Comparison of ENCODE assay signal across 9 cellular contexts in the genomic region with DNA sequence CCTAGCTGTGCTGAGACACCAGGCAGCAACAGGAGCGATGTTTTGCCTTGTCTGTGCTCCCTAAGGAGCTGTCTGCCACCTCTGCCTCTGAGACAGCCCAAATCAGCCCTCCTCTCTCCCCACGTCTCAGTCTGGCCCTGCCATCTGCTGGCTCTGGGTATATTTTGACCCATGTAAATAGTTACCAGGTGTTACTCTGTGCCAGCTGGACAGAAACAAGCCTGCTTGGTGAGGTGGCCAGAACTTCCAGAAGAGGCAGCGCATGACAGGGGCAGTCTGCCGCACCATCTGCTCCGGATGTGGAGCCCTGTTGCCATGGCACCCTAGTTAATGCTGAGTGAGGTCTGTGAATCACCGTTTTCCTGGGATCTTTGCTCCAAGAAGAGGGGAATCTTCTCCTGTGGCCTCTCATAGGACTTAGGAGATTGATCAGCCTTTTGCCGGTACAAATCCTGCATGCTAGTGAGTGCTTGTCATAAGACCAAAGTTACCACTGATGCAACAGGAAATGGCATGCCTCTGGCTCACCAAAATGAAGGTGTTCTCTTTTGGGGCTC. TPM values are rescaled to one million over a fixed set of nuclear protein-coding genes. Genes with fewer than 3 reads are reported as not detected.
A peak's percentile ranks its signal among the peaks of the same experiment; 100 is the strongest.
DNase-seq lines count a peak whose midpoint lies in the region; ATAC-seq, FAIRE-seq and TF ChIP-seq lines count a peak whose summit lies in the region.
"Had no signal": no experiment of that assay in that cellular context is flagged by ENCODE, and none has a peak within 500 bp of the region (broad histone marks: within the 10 kb centered on the region; RNA-seq: fewer than 3 reads in every experiment).

No MANE protein-coding gene starts in this region.

- peak in 1 of 2 experiments; percentile 18; a peak in 1 of 5 replicates for TF ChIP-seq RAD21 in A549 (conservative IDR thresholded peaks at IDR 0.05 in 1 of 2, IDR thresholded peaks at IDR 0.05 in 1 of 2)

- H3K4me2 ChIP-seq in A549: peak overlapping the region; percentile 15; the same call in 2 of the 3 replicates

- H3K36me3 ChIP-seq in colonic mucosa: no peaks in the 10 kb centered on the region
- no peaks in the 10 kb centered on the region for H3K36me3 ChIP-seq in lung (ENCODE audit: control insufficient read depth in 2 of 2, insufficient read depth in 2 of 2, low read length in 2 of 2)

- WGBS in A549 (ENCODE audit: missing lambda C conversion rate): 36% methylated on average over 7 of the region's 7 CpGs
- 60 to 69% methylated on average over 7 of the region's 7 CpGs for WGBS in lung, 2 donors

- H3K9me3 ChIP-seq in A549: no peaks in the 10 kb centered on the region
- no peaks in the 10 kb centered on the region for H3K9me3 ChIP-seq in colonic mucosa
- H3K9me3 ChIP-seq in lung (ENCODE audit: control insufficient read depth in 2 of 2, insufficient read depth in 1 of 2, low read length in 1 of 2): no peaks in the 10 kb centered on the region

- CTCF ChIA-PET in A549 (lab: Yijun Ruan, JAX): interaction anchor here (2.1 to 3.9 kb wide), 6 partner anchors 9 to 53 kb away, joined by 6 to 36 read pairs (median 16); a partner anchor contains a TSS

- no peak for TF ChIP-seq CTCF in A549 (IDR thresholded peaks at IDR 0.05)
- no peak for TF ChIP-seq CTCF in colonic mucosa (IDR thresholded peaks at IDR 0.05)
- TF ChIP-seq CTCF in lung (IDR thresholded peaks at IDR 0.05; ENCODE audit: control extremely low read depth, extremely low read depth): no peak

- ATAC-seq in A549: peak; percentile 63
- ATAC-seq in HG03139 (IDR thresholded peaks at IDR 0.05; ENCODE audit: unreplicated experiment): peak; percentile 44
- ATAC-seq in lung (ENCODE audit: insufficient read depth, low FRiP score): peak; percentile 34
- no peak for ATAC-seq in GM19463 (IDR thresholded peaks at IDR 0.05; ENCODE audit: unreplicated experiment)
- ATAC-seq in HG02642 (IDR thresholded peaks at IDR 0.05; ENCODE audit: poor library complexity, unreplicated experiment): no peak

- intact Hi-C loops in colonic mucosa (cut with DNase I): no loop called here

- DNase-seq in A549 (ENCODE audit: low read depth in 1 of 2, low spot score in 1 of 2) (peak; percentile 27 to 59), RCC 7860 (ENCODE audit: low spot score) (peak; percentile 95), colonic mucosa (no peak), lung (ENCODE audit: low spot score) (no peak)

- no peak for TF ChIP-seq EP300 in A549 (IDR thresholded peaks at IDR 0.05)

- H3K4me1 ChIP-seq in A549: peaks cover 10% of the 10 kb centered on the region; the same call in 1 of the 3 replicates
- no peaks in the 10 kb centered on the region for H3K4me1 ChIP-seq in colonic mucosa
- peaks cover 17 to 29% of the 10 kb centered on the region in 2 donors for H3K4me1 ChIP-seq in lung (ENCODE audit: control insufficient read depth in 2 of 2, insufficient read depth in 2 of 2, low read length in 2 of 2)

- H3K9ac ChIP-seq in colonic mucosa (ENCODE audit: low read depth in 2 of 2, low read length in 2 of 2): no peak overlapping the region

- H3K4me3 ChIP-seq in A549 (no peak overlapping the region), colonic mucosa (no peak overlapping the region), lung (no peak overlapping the region)

- POLR2A ChIA-PET in A549 (lab: Yijun Ruan, JAX): no interaction called here

- no peak for TF ChIP-seq POLR2A in A549 (IDR thresholded peaks at IDR 0.05; ENCODE audit: low read length)

- FAIRE-seq in A549 (lab: Jason Lieb, UNC): no peak
- FAIRE-seq in RCC 7860 (lab: Jason Lieb, UNC): peak; percentile 68
- FAIRE-seq: G401.6 had no signal

- H3K27me3 ChIP-seq in colonic mucosa: no peaks in the 10 kb centered on the region
- H3K27me3 ChIP-seq in lung (ENCODE audit: control insufficient read depth, insufficient read depth): no peaks in the 10 kb centered on the region

- peak overlapping the region in 1 of 2 experiments; percentile 45; a peak in 2 of 6 replicates for H3K27ac ChIP-seq in A549
- peak overlapping the region; percentile 36 for H3K27ac ChIP-seq in colonic mucosa
- H3K27ac ChIP-seq in lung (ENCODE audit: low read depth in 1 of 2, low read length in 1 of 2): peak overlapping the region; percentile 86 to 99
- peak overlapping the region; percentile 66 for H3K27ac ChIP-seq in temporal lobe (ENCODE audit: low read depth, low read length)

TF ChIP-seq in A549, 52 proteins besides CTCF, POLR2A, EP300 and RAD21:
- TF ChIP-seq MAFK (IDR thresholded peaks at IDR 0.05; ENCODE audit: partially characterized antibody): peak; percentile 20
- TF ChIP-seq, protein P1, sequence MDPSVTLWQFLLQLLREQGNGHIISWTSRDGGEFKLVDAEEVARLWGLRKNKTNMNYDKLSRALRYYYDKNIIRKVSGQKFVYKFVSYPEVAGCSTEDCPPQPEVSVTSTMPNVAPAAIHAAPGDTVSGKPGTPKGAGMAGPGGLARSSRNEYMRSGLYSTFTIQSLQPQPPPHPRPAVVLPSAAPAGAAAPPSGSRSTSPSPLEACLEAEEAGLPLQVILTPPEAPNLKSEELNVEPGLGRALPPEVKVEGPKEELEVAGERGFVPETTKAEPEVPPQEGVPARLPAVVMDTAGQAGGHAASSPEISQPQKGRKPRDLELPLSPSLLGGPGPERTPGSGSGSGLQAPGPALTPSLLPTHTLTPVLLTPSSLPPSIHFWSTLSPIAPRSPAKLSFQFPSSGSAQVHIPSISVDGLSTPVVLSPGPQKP (IDR thresholded peaks at IDR 0.05; ENCODE audit: low read depth, low read length): no peak
TF ChIP-seq in A549: peak in this region for 1.

RNA-seq across cellular contexts. Expression of a gene that starts 31.8 kb away (rescaled TPM):
- polyA plus RNA-seq in A549 (2011; rRNA removed): 5.7 and 6.3 TPM in 2 replicates
- 1.7 and 2.1 TPM in 2 replicates for polyA plus RNA-seq in A549 (2012; cell fraction: cytosol; rRNA removed)
- polyA plus RNA-seq in A549 (2012; cell fraction: nucleus; rRNA removed): 0.80 and 3.0 TPM in 2 replicates
- polyA plus RNA-seq in A549 (2017; fragmentation: RNase III; extraction: RNeasy Plus Mini Kit Qiagen cat#74134 plus additional on column Dnase treatment): 1.3 to 1.9 TPM (median 1.8 TPM) in 3 replicates
- 1.6 and 2.8 TPM in 2 replicates for polyA minus RNA-seq in A549 (2011; rRNA and poly(A)+ RNA removed)
- 10 to 100 TPM; 12.8 to 18.9 TPM for total RNA-seq in colonic mucosa
- total RNA-seq in lung: 10 to 100 TPM; 10.6 to 13.5 TPM
- 10 to 100 TPM in 1 of 2 donors, 1 to 10 TPM in 1; 6.6 to 25.9 TPM for polyA plus RNA-seq in lung
- total RNA-seq in temporal lobe: 1.7 TPM

RNA-seq across cellular contexts. Expression of a gene that starts 37.5 kb away (rescaled TPM):
- polyA plus RNA-seq in A549 (2011; rRNA removed) (14.8 and 17.4 TPM in 2 replicates), A549 (2017; fragmentation: RNase III; extraction: RNeasy Plus Mini Kit Qiagen cat#74134 plus additional on column Dnase treatment) (18.3 to 21.0 TPM (median 19.8 TPM) in 3 replicates), lung (10 to 100 TPM; 21.7 to 44.7 TPM)
- 8.0 and 12.1 TPM in 2 replicates for polyA plus RNA-seq in A549 (2012; cell fraction: cytosol; rRNA removed)
- 17.9 and 19.4 TPM in 2 replicates for polyA plus RNA-seq in A549 (2012; cell fraction: nucleus; rRNA removed)
- polyA minus RNA-seq in A549 (2011; rRNA and poly(A)+ RNA removed): 20.6 and 23.2 TPM in 2 replicates
- total RNA-seq in colonic mucosa (1 to 10 TPM; 5.9 to 9.6 TPM), lung (10 to 100 TPM; 23.8 to 36.0 TPM), temporal lobe (2.0 TPM)

RNA-seq across cellular contexts. Expression of a gene that starts 46.1 kb away (rescaled TPM):
- polyA plus RNA-seq in A549 (2011; rRNA removed): 172 and 204 TPM in 2 replicates
- 97.9 and 112 TPM in 2 replicates for polyA plus RNA-seq in A549 (2012; cell fraction: cytosol; rRNA removed)
- polyA plus RNA-seq in A549 (2012; cell fraction: nucleus; rRNA removed): 33.3 and 54.1 TPM in 2 replicates
- 152 to 163 TPM (median 156 TPM) in 3 replicates for polyA plus RNA-seq in A549 (2017; fragmentation: RNase III; extraction: RNeasy Plus Mini Kit Qiagen cat#74134 plus additional on column Dnase treatment)
- 23.8 TPM in 2 replicates for polyA minus RNA-seq in A549 (2011; rRNA and poly(A)+ RNA removed)
- 10 to 100 TPM; 89.9 to 98.0 TPM for total RNA-seq in colonic mucosa
- total RNA-seq in lung: 100 to 1,000 TPM in 1 of 2 donors, 10 to 100 TPM in 1; 47.2 to 130 TPM
- 100 to 1,000 TPM; 205 to 244 TPM for polyA plus RNA-seq in lung
- 17.5 TPM for total RNA-seq in temporal lobe

RNA-seq across cellular contexts. Expression of a gene that starts 52.8 kb away (rescaled TPM):
- polyA plus RNA-seq in A549 (2011; rRNA removed): 0.16 and 0.22 TPM in 2 replicates
- 0.03 and 0.12 TPM in 2 replicates for polyA plus RNA-seq in A549 (2012; cell fraction: cytosol; rRNA removed)
- 0.07 TPM in 1 of 2 replicates, not detected in the other for polyA plus RNA-seq in A549 (2012; cell fraction: nucleus; rRNA removed)
- polyA plus RNA-seq in A549 (2017; fragmentation: RNase III; extraction: RNeasy Plus Mini Kit Qiagen cat#74134 plus additional on column Dnase treatment): 0.17 to 0.32 TPM (median 0.25 TPM) in 3 replicates
- polyA minus RNA-seq in A549 (2011; rRNA and poly(A)+ RNA removed): 0.50 TPM in 1 of 2 replicates, not detected in the other
- under 1 TPM in 1 of 2 donors, not detected in 1; 0.11 TPM for total RNA-seq in colonic mucosa
- total RNA-seq in lung: 1 to 10 TPM; 5.0 to 5.4 TPM
- polyA plus RNA-seq in lung: 1 to 10 TPM; 1.4 to 2.2 TPM
- total RNA-seq in temporal lobe: 0.25 TPM

Comparison
In these comparisons a context has a peak if more than half of its experiments do, and no peak if none do; other contexts are left out.
1. ATAC-seq: peak in A549 (2 of 2), HG03139 (single experiment) and lung (single experiment); none in GM19463 (single experiment) and HG02642 (single experiment).
2. DNase-seq: peak in A549 (2 of 2) and RCC 7860 (single experiment); none in colonic mucosa (single experiment) and lung (single experiment).